22 cellular contexts compared by ENCODE assay signal in genomic region chr4:161356351-161356750, GRCh38.
"Had no signal": no experiment of that assay in that cellular context is flagged by ENCODE, and none has a peak within 500 bp of the region (broad histone marks: within the 10 kb centered on the region; RNA-seq: fewer than 3 reads in every experiment).

No MANE protein-coding gene starts in this region.

- H3K27me3 ChIP-seq: adrenal gland, ascending aorta, stomach, suprapubic skin, transverse colon had no signal

- H3K4me3 Mint-ChIP-seq: activated CD8-positive, alpha-beta T cell treated with anti-CD3 and anti-CD28 coated beads, Interleukin-2, amount 10 ng/mL, durations not matched to agents 7 days and 5 days; activated T-helper 17 cell treated with anti-CD3 and anti-CD28 coated beads, Interleukin-2, amount 50 U/mL, for 72 hours; central memory CD8-positive, alpha-beta T cell; effector memory CD8-positive, alpha-beta T cell; natural killer cell; stimulated activated effector memory CD8-positive, alpha-beta T cell treated with anti-CD3 and anti-CD28 coated beads, Interleukin-12 subunit alpha, Interleukin-12 subunit beta, amount 100 ng/mL, for 72 hours had no signal

- H3K4me3 ChIP-seq: adrenal gland, ascending aorta, stomach, suprapubic skin, transverse colon had no signal

- H3K4me1 Mint-ChIP-seq: activated T-helper 17 cell treated with anti-CD3 and anti-CD28 coated beads, Interleukin-2, amount 50 U/mL, for 72 hours; central memory CD8-positive, alpha-beta T cell; natural killer cell; stimulated activated effector memory CD8-positive, alpha-beta T cell treated with anti-CD3 and anti-CD28 coated beads, Interleukin-12 subunit alpha, Interleukin-12 subunit beta, amount 100 ng/mL, for 72 hours had no signal

- H3K27ac ChIP-seq: adrenal gland, ascending aorta, stomach, suprapubic skin, transverse colon, WERI-Rb-1 had no signal

- DNase-seq: activated CD4-positive, alpha-beta T cell treated with anti-CD3 and anti-CD28 coated beads, Interleukin-2, amount 50 U/mL, for 1 hour; activated CD4-positive, CD25-positive, alpha-beta regulatory T cell treated with anti-CD3 and anti-CD28 coated beads, Interleukin-2, amount 50 U/mL, for 72 hours; activated CD8-positive, alpha-beta T cell treated with anti-CD3 and anti-CD28 coated beads, Interleukin-2, amount 10 ng/mL, durations not matched to agents 7 days and 5 days; adrenal gland; effector memory CD8-positive, alpha-beta T cell; glutamatergic neuron; hippocampal formation; midbrain; natural killer cell; small intestine; stimulated activated CD4-positive, alpha-beta T cell treated with anti-CD3 and anti-CD28 coated beads, Interleukin-2, amount 100 ng/mL, for 24 hours; stomach; transverse colon; WERI-Rb-1 had no signal

- ATAC-seq: activated CD8-positive, alpha-beta T cell treated with anti-CD3 and anti-CD28 coated beads, Interleukin-2, amount 10 ng/mL, durations not matched to agents 7 days and 5 days; activated naive CD4-positive, alpha-beta T cell treated with anti-CD3 and anti-CD28 coated beads, Interleukin-2, amount 50 U/mL, for 72 hours; activated T-helper 17 cell treated with anti-CD3 and anti-CD28 coated beads, Interleukin-2, amount 50 U/mL, for 72 hours; effector memory CD8-positive, alpha-beta T cell; esophagus mucosa; natural killer cell; sciatic nerve; stimulated activated effector memory CD8-positive, alpha-beta T cell treated with anti-CD3 and anti-CD28 coated beads, Interleukin-12 subunit alpha, Interleukin-12 subunit beta, amount 100 ng/mL, for 72 hours had no signal

- H3K27me3 Mint-ChIP-seq: activated T-helper 17 cell treated with anti-CD3 and anti-CD28 coated beads, Interleukin-2, amount 50 U/mL, for 72 hours; central memory CD8-positive, alpha-beta T cell; effector memory CD8-positive, alpha-beta T cell had no signal

- H3K36me3 Mint-ChIP-seq: activated naive CD4-positive, alpha-beta T cell treated with anti-CD3 and anti-CD28 coated beads, Interleukin-2, amount 50 U/mL, for 72 hours; natural killer cell; stimulated activated effector memory CD8-positive, alpha-beta T cell treated with anti-CD3 and anti-CD28 coated beads, Interleukin-12 subunit alpha, Interleukin-12 subunit beta, amount 100 ng/mL, for 72 hours had no signal

- H3K27ac Mint-ChIP-seq: activated CD8-positive, alpha-beta T cell treated with anti-CD3 and anti-CD28 coated beads, Interleukin-2, amount 10 ng/mL, durations not matched to agents 7 days and 5 days; activated naive CD4-positive, alpha-beta T cell treated with anti-CD3 and anti-CD28 coated beads, Interleukin-2, amount 50 U/mL, for 72 hours; activated T-helper 17 cell treated with anti-CD3 and anti-CD28 coated beads, Interleukin-2, amount 50 U/mL, for 72 hours; effector memory CD8-positive, alpha-beta T cell; natural killer cell; stimulated activated effector memory CD8-positive, alpha-beta T cell treated with anti-CD3 and anti-CD28 coated beads, Interleukin-12 subunit alpha, Interleukin-12 subunit beta, amount 100 ng/mL, for 72 hours had no signal

- H3K36me3 ChIP-seq: adrenal gland, ascending aorta, stomach, suprapubic skin, transverse colon, WERI-Rb-1 had no signal
